8 cellular contexts compared by ENCODE assay signal in genomic region chr19:42114412-42114811, GRCh38. TPM values are rescaled to one million over a fixed set of nuclear protein-coding genes. Genes with fewer than 3 reads are reported as not detected.
DNase-seq lines count a peak whose midpoint lies in the region; ATAC-seq, FAIRE-seq and TF ChIP-seq lines count a peak whose summit lies in the region.
"Had no signal": no experiment of that assay in that cellular context is flagged by ENCODE, and none has a peak within 500 bp of the region (broad histone marks: within the 10 kb centered on the region; RNA-seq: fewer than 3 reads in every experiment).

No MANE protein-coding gene starts in this region.

- ATAC-seq in GM18907 (IDR thresholded peaks at IDR 0.05; ENCODE audit: unreplicated experiment): peak; percentile 50
- peak; percentile 44 for ATAC-seq in HG02870 (IDR thresholded peaks at IDR 0.05; ENCODE audit: unreplicated experiment)
- ATAC-seq in right cardiac atrium: no peak

- H3K27ac ChIP-seq in left ventricle myocardium inferior (replicated peaks): no peak overlapping the region
- H3K27ac ChIP-seq in right cardiac atrium (ENCODE audit: low read length): no peak overlapping the region

- H3K4me1 ChIP-seq in left ventricle myocardium inferior (peaks cover 13% of the 10 kb centered on the region), right cardiac atrium (ENCODE audit: control insufficient read depth, insufficient read depth, low read length) (peaks cover 2% of the 10 kb centered on the region)

- H3K27me3 ChIP-seq in left ventricle myocardium inferior (ENCODE audit: low read depth): peaks cover 4% of the 10 kb centered on the region
- H3K27me3 ChIP-seq in right cardiac atrium (ENCODE audit: control insufficient read depth, insufficient read depth): no peaks in the 10 kb centered on the region

- peak; percentile 34 for DNase-seq in NCI-H774 (lab: John Stamatoyannopoulos, UW)
- peak; percentile 55 for DNase-seq in left kidney (ENCODE audit: low read depth, low spot score)
- DNase-seq in left ventricle myocardium inferior: no peak
- DNase-seq in right cardiac atrium: no peak
- DNase-seq in frontal cortex (ENCODE audit: low spot score in 2 of 2): no peak

- H3K9me3 ChIP-seq in left ventricle myocardium inferior (replicated peaks): no peaks in the 10 kb centered on the region
- H3K9me3 ChIP-seq in right cardiac atrium (ENCODE audit: control insufficient read depth, low read length): no peaks in the 10 kb centered on the region

- whole genome bisulfite sequencing in right cardiac atrium: 51% methylated on average over 7 of the region's 7 CpGs

- intact Hi-C loops in left ventricle myocardium inferior (cut with micrococcal nuclease) (no loop called here), right cardiac atrium (cut with DNase I) (no loop called here)

- TF ChIP-seq CTCF in left ventricle myocardium inferior (IDR thresholded peaks at IDR 0.05; ENCODE audit: borderline replicate concordance): no peak

- no peaks in the 10 kb centered on the region for H3K36me3 ChIP-seq in left ventricle myocardium inferior

- FAIRE-seq in frontal cortex (lab: Jason Lieb, UNC): no peak

- H3K4me3 ChIP-seq in left ventricle myocardium inferior (no peak overlapping the region), right cardiac atrium (ENCODE audit: low read length) (no peak overlapping the region)
- H3K4me3 ChIP-seq: lung had no signal

RNA-seq across cellular contexts. Expression of gene POU2F2, which starts 17.8 kb away (rescaled TPM):
- total RNA-seq in left ventricle myocardium inferior (1.2 TPM), right cardiac atrium (1 to 10 TPM; 1.4 to 1.6 (median 1.6) TPM), frontal cortex (2.9 TPM)
- polyA plus RNA-seq in right cardiac atrium: 0.77 TPM

RNA-seq across cellular contexts. Expression of gene ZNF574, which starts 38.4 kb away (rescaled TPM):
- total RNA-seq in left ventricle myocardium inferior (7.1 TPM), right cardiac atrium (1 to 10 TPM; 8.4 to 9.3 (median 8.5) TPM), frontal cortex (13.5 TPM)
- polyA plus RNA-seq in right cardiac atrium: 5.2 TPM

RNA-seq across cellular contexts. Expression of gene GRIK5, which starts 44.4 kb away (rescaled TPM):
- total RNA-seq in left ventricle myocardium inferior (2.1 TPM), right cardiac atrium (10 to 100 TPM; 12.5 to 18.3 (median 14.6) TPM), frontal cortex (13.9 TPM)
- polyA plus RNA-seq in right cardiac atrium: 8.9 TPM

Comparison
In these comparisons a context has a peak if more than half of its experiments do, and no peak if none do; other contexts are left out.
1. ATAC-seq: peak in GM18907 (single experiment) and HG02870 (single experiment); none in right cardiac atrium (0 of 2).
2. DNase-seq: peak in NCI-H774 (single experiment) and left kidney (single experiment); none in left ventricle myocardium inferior (single experiment), right cardiac atrium (0 of 3) and frontal cortex (0 of 2).